In genomic region chr16:19140392-19140791, GRCh38 we compare ENCODE assay signal across 29 cellular contexts. TPM values are rescaled to one million over a fixed set of nuclear protein-coding genes. Genes with fewer than 3 reads are reported as not detected.
"Had no signal": no experiment of that assay in that cellular context is flagged by ENCODE, and none has a peak within 500 bp of the region (broad histone marks: within the 10 kb centered on the region; RNA-seq: fewer than 3 reads in every experiment).

No MANE protein-coding gene starts in this region.

- DNase-seq: activated CD4-positive, alpha-beta T cell treated with anti-CD3 and anti-CD28 coated beads for 1 hour; activated CD4-positive, alpha-beta T cell treated with anti-CD3 and anti-CD28 coated beads, Interleukin-2, amount 10 ng/mL, durations not matched to agents 24 days and 14 days; activated CD4-positive, alpha-beta T cell treated with anti-CD3 and anti-CD28 coated beads, Interleukin-2, amount 50 U/mL, for 48 hours; activated CD8-positive, alpha-beta memory T cell treated with anti-CD3 and anti-CD28 coated beads for 24 hours; activated effector memory CD4-positive, alpha-beta T cell treated with anti-CD3 and anti-CD28 coated beads, Interleukin-2, amount 50 U/mL, for 16 hours; activated naive CD4-positive, alpha-beta T cell treated with Interleukin-2 at 50 U/mL for 16 hours; activated naive CD8-positive, alpha-beta T cell treated with anti-CD3 and anti-CD28 coated beads, Interleukin-2, amount 50 U/mL, for 24 hours; activated T-cell treated with anti-CD3 and anti-CD28 coated beads, Interleukin-2, amount 50 U/mL, for 4 hours; amniotic stem cell; body of pancreas; central memory CD4-positive, alpha-beta T cell; MG63; MV-4-11; NCI-H1092 treated with DMSO at 0.1 percent for 48 hours; NCI-H1417 treated with DMSO at 0.1 percent for 48 hours; NCI-H1694 treated with DMSO at 0.1 percent for 48 hours; NCI-H2029 treated with DMSO at 0.1 percent for 48 hours; NCI-H345; NCI-H526 treated with DMSO at 0.1 percent for 48 hours; NK-92 treated with Interleukin-12 subunit alpha and Interleukin-12 subunit beta, amount 100 ng/mL, for 24 hours; SK-N-SH; T-helper 1 cell had no signal

- H3K4me3 Mint-ChIP-seq: activated CD4-positive, alpha-beta T cell treated with anti-CD3 and anti-CD28 coated beads, Interleukin-2, amount 10 ng/mL, durations not matched to agents 24 days and 14 days; activated naive CD8-positive, alpha-beta T cell treated with anti-CD3 and anti-CD28 coated beads, Interleukin-2, amount 50 U/mL, for 24 hours; activated T-cell treated with anti-CD3 and anti-CD28 coated beads, Interleukin-2, amount 50 U/mL, for 4 hours; WTC11 had no signal

- H3K4me3 ChIP-seq: ascending aorta, body of pancreas, MG63 had no signal

- H3K27ac ChIP-seq: ascending aorta, body of pancreas, KMS-11 had no signal

- ATAC-seq: activated naive CD4-positive, alpha-beta T cell treated with anti-CD3 and anti-CD28 coated beads, Interleukin-2, amount 50 U/mL, for 72 hours; activated naive CD8-positive, alpha-beta T cell treated with anti-CD3 and anti-CD28 coated beads, Interleukin-2, amount 50 U/mL, for 24 hours; activated T-cell treated with anti-CD3 and anti-CD28 coated beads, Interleukin-2, amount 50 U/mL, for 4 hours; body of pancreas; Right ventricle myocardium inferior; WTC11 had no signal

- H3K36me3 Mint-ChIP-seq: activated naive CD4-positive, alpha-beta T cell treated with anti-CD3 and anti-CD28 coated beads, Interleukin-2, amount 50 U/mL, for 72 hours; WTC11 had no signal

- H3K9me2 ChIP-seq: SK-N-SH had no signal

- H3K4me2 ChIP-seq: KMS-11, SK-N-SH had no signal

- H3K4me1 ChIP-seq: ascending aorta, body of pancreas had no signal

- H3K27me3 ChIP-seq: ascending aorta, body of pancreas had no signal

- FAIRE-seq: bronchial epithelial cell had no signal

- H3K9me3 ChIP-seq: ascending aorta, body of pancreas, MG63, SK-N-SH had no signal

- H3K27ac Mint-ChIP-seq: activated CD4-positive, alpha-beta T cell treated with anti-CD3 and anti-CD28 coated beads, Interleukin-2, amount 10 ng/mL, durations not matched to agents 24 days and 14 days; activated naive CD4-positive, alpha-beta T cell treated with anti-CD3 and anti-CD28 coated beads, Interleukin-2, amount 50 U/mL, for 72 hours; activated naive CD8-positive, alpha-beta T cell treated with anti-CD3 and anti-CD28 coated beads, Interleukin-2, amount 50 U/mL, for 24 hours; WTC11 had no signal

- H3K9me3 Mint-ChIP-seq: activated CD4-positive, alpha-beta T cell treated with anti-CD3 and anti-CD28 coated beads, Interleukin-2, amount 10 ng/mL, durations not matched to agents 24 days and 14 days; activated naive CD4-positive, alpha-beta T cell treated with anti-CD3 and anti-CD28 coated beads, Interleukin-2, amount 50 U/mL, for 72 hours; activated naive CD8-positive, alpha-beta T cell treated with anti-CD3 and anti-CD28 coated beads, Interleukin-2, amount 50 U/mL, for 24 hours; activated T-cell treated with anti-CD3 and anti-CD28 coated beads, Interleukin-2, amount 50 U/mL, for 4 hours; WTC11 had no signal

- H3K9ac ChIP-seq: KMS-11, SK-N-SH had no signal

- H3K36me3 ChIP-seq: ascending aorta, MG63 had no signal

RNA-seq across cellular contexts. Expression of gene SYT17, which starts 27.6 kb away (rescaled TPM):
- total RNA-seq: activated naive CD4-positive, alpha-beta T cell treated with anti-CD3 and anti-CD28 coated beads, Interleukin-2, amount 50 U/mL, for 72 hours; T-helper 2 cell treated with Interferon-gamma antibody and Interleukin-4, amounts not matched to agents 100 ng/mL and 5 ng/mL, for 36 hours had no signal
